ENCODE assay signal across 1 cellular context in genomic region chr4:7115557-7116340, GRCh38.
TF ChIP-seq lines count a peak whose summit lies in the region.

No MANE protein-coding gene starts in this region.

TF ChIP-seq in HepG2, 621 proteins besides CTCF, POLR2A, EP300 and RAD21 (continued from another document):
- TF ChIP-seq SOX13 (IDR thresholded peaks at IDR 0.05) = no peak
- no peak for TF ChIP-seq SOX13 (CRISPR knock-in tag; conservative IDR thresholded peaks at IDR 0.05 in 1 of 2, IDR thresholded peaks at IDR 0.05 in 1 of 2)
- no peak for TF ChIP-seq ZNF878 (CRISPR knock-in tag; IDR thresholded peaks at IDR 0.05)
- TF ChIP-seq, protein P1, sequence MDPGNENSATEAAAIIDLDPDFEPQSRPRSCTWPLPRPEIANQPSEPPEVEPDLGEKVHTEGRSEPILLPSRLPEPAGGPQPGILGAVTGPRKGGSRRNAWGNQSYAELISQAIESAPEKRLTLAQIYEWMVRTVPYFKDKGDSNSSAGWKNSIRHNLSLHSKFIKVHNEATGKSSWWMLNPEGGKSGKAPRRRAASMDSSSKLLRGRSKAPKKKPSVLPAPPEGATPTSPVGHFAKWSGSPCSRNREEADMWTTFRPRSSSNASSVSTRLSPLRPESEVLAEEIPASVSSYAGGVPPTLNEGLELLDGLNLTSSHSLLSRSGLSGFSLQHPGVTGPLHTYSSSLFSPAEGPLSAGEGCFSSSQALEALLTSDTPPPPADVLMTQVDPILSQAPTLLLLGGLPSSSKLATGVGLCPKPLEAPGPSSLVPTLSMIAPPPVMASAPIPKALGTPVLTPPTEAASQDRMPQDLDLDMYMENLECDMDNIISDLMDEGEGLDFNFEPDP (CRISPR knock-in tag; conservative IDR thresholded peaks at IDR 0.05) = no peak
- TF ChIP-seq ZKSCAN8 (CRISPR knock-in tag; IDR thresholded peaks at IDR 0.05; ENCODE audit: borderline replicate concordance) = no peak
- TF ChIP-seq ZBTB10 (CRISPR knock-in tag; IDR thresholded peaks at IDR 0.05; ENCODE audit: borderline replicate concordance) = no peak
- peak; percentile 96 for TF ChIP-seq ZKSCAN5 (CRISPR knock-in tag; IDR thresholded peaks at IDR 0.05)
- TF ChIP-seq HOXA9 (CRISPR knock-in tag; IDR thresholded peaks at IDR 0.05; ENCODE audit: borderline replicate concordance) = no peak
- TF ChIP-seq REL (CRISPR knock-in tag; conservative IDR thresholded peaks at IDR 0.05) = no peak
- no peak for TF ChIP-seq DR1 (CRISPR knock-in tag; IDR thresholded peaks at IDR 0.05)
- TF ChIP-seq ZNF225 (CRISPR knock-in tag; IDR thresholded peaks at IDR 0.05) = no peak
- no peak for TF ChIP-seq HINFP (CRISPR knock-in tag; IDR thresholded peaks at IDR 0.05; ENCODE audit: low read depth)
- TF ChIP-seq CREB1 (IDR thresholded peaks at IDR 0.05) = peak; percentile 67; the same call in 1 of the 2 replicates
- TF ChIP-seq CREB1 (CRISPR knock-in tag; IDR thresholded peaks at IDR 0.05) = no peak
- no peak for TF ChIP-seq ZNF644 (CRISPR knock-in tag; IDR thresholded peaks at IDR 0.05; ENCODE audit: low read depth)
- TF ChIP-seq BCL3 (CRISPR knock-in tag; IDR thresholded peaks at IDR 0.05) = no peak
- no peak for TF ChIP-seq SP140L (CRISPR knock-in tag; IDR thresholded peaks at IDR 0.05; ENCODE audit: borderline replicate concordance)
TF ChIP-seq in HepG2: peak in this region for 2.
